27 cellular contexts compared by ENCODE assay signal in the genomic region with DNA sequence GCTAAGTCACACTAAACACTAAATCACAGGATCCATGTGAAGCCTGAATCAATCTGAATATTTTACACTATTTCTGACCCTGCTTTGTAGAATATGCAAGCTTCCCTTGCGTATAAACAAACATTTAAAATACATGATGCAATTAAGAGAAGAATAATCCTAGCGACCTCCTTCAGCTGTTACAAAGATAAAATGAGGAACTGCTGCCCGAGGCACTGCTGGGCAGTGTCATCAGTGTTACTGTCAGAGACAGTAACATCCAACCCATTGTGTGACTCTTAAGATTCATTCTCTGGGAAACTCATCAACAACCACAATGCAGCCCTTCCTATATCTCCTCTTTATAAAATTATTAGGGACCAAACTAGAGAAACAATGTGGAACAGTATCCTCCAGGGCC.
DNase-seq lines count a peak whose midpoint lies in the region; ATAC-seq, FAIRE-seq and TF ChIP-seq lines count a peak whose summit lies in the region.
"Had no signal": no experiment of that assay in that cellular context is flagged by ENCODE, and none has a peak within 500 bp of the region (broad histone marks: within the 10 kb centered on the region; RNA-seq: fewer than 3 reads in every experiment).

No MANE protein-coding gene starts in this region.

- H3K4me1 ChIP-seq in left ventricle myocardium inferior (peaks cover 45% of the 10 kb centered on the region), heart right ventricle (peaks cover 0 to 45% (median 6%) of the 10 kb centered on the region in 9 donors), GM12878 (ENCODE audit: control insufficient read depth, insufficient read depth, low read length) (no peaks in the 10 kb centered on the region), tibial nerve (peaks cover 0 to 12% (median 5%) of the 10 kb centered on the region in 4 donors)
- H3K4me1 ChIP-seq: testis had no signal

- TF ChIP-seq EP300 in GM12878 (IDR thresholded peaks at IDR 0.05; ENCODE audit: borderline replicate concordance in 1 of 2, control insufficient read depth in 1 of 2, low read depth in 2 of 2, low read length in 2 of 2): no peak
- TF ChIP-seq EP300 in tibial nerve (IDR thresholded peaks at IDR 0.05): no peak

- no peak overlapping the region for H3K9ac ChIP-seq in GM12878 (ENCODE audit: control insufficient read depth, insufficient read depth, low read length)

- POLR2A ChIA-PET in GM12878 (lab: Charles Lee): no interaction called here

- peak overlapping the region; percentile 57 for H3K27ac Mint-ChIP-seq in nephron progenitor cell
- H3K27ac Mint-ChIP-seq: activated naive CD8-positive, alpha-beta T cell; CD14-positive monocyte; effector memory CD8-positive, alpha-beta T cell; memory B cell; stimulated activated naive B cell treated with anti-CD40 and anti-IgM and Interleukin-4, amounts not matched to agents 10 μg/mL and 1 μg/mL and 100 μg/mL, for 72 hours had no signal

- H3K4me2 ChIP-seq in GM12878 (ENCODE audit: control insufficient read depth, insufficient read depth): no peak overlapping the region

- H4K20me1 ChIP-seq in GM12878 (ENCODE audit: control insufficient read depth, insufficient read depth): no peaks in the 10 kb centered on the region

- no peak overlapping the region for H3K4me3 Mint-ChIP-seq in nephron progenitor cell
- H3K4me3 Mint-ChIP-seq: activated naive CD8-positive, alpha-beta T cell; CD14-positive monocyte; effector memory CD8-positive, alpha-beta T cell; memory B cell; stimulated activated naive B cell treated with anti-CD40 and anti-IgM and Interleukin-4, amounts not matched to agents 10 μg/mL and 1 μg/mL and 100 μg/mL, for 72 hours had no signal

- RAD21 ChIA-PET in GM12878 (lab: Charles Lee; ENCODE audit: unreplicated experiment): no interaction called here

- H3K36me3 ChIP-seq in left ventricle myocardium inferior (no peaks in the 10 kb centered on the region), heart right ventricle (no peaks in the 10 kb centered on the region), GM12878 (ENCODE audit: control insufficient read depth in 2 of 2, insufficient read depth in 2 of 2, low read length in 1 of 2) (no peaks in the 10 kb centered on the region), tibial nerve (no peaks in the 10 kb centered on the region)
- H3K36me3 ChIP-seq: cardiac muscle cell had no signal

- peak overlapping the region; percentile 65 for H3K27ac ChIP-seq in left ventricle myocardium inferior (replicated peaks)
- H3K27ac ChIP-seq in heart right ventricle: peak overlapping the region in 4 of 10 donors; percentile 42 to 56 (median 52)
- H3K27ac ChIP-seq in GM12878 (ENCODE audit: control insufficient read depth, insufficient read depth): no peak overlapping the region
- peak overlapping the region; percentile 29 to 86 (median 62) for H3K27ac ChIP-seq in tibial nerve
- H3K27ac ChIP-seq: cardiac muscle cell, testis, VCaP had no signal

- DNase-seq in left ventricle myocardium inferior (no peak), heart right ventricle (no peak), GM12878 (ENCODE audit: low read depth, low spot score) (no peak), nephron progenitor cell (no peak), tibial nerve (ENCODE audit: low spot score in 2 of 2) (no peak), CD1c-positive myeloid dendritic cell (ENCODE audit: extremely low spot score) (no peak), DMS114 treated with DMSO at 0.1 percent for 48 hours (lab: John Stamatoyannopoulos, UW; ENCODE audit: unreplicated experiment) (no peak)
- DNase-seq: activated CD4-positive, alpha-beta T cell treated with anti-CD3 and anti-CD28 coated beads for 48 hours; activated CD8-positive, alpha-beta memory T cell treated with anti-CD3 and anti-CD28 coated beads for 24 hours; activated T-cell treated with anti-CD3 and anti-CD28 coated beads for 4 hours; cortex of kidney; DMS79 treated with DMSO at 0.1 percent for 48 hours; effector memory CD8-positive, alpha-beta T cell; GDM1; NCI-H1417; NCI-H2029 treated with DMSO at 0.1 percent for 48 hours; NCI-H524; Right ventricle myocardium superior; stimulated activated naive B cell treated with anti-CD40 and anti-IgM and Interleukin-4, amounts not matched to agents 10 μg/mL and 1 μg/mL and 100 μg/mL, for 72 hours; T-helper 9 cell; testis had no signal

- H3K4me1 Mint-ChIP-seq in nephron progenitor cell: peaks cover 13% of the 10 kb centered on the region
- H3K4me1 Mint-ChIP-seq: CD14-positive monocyte; memory B cell; stimulated activated naive B cell treated with anti-CD40 and anti-IgM and Interleukin-4, amounts not matched to agents 10 μg/mL and 1 μg/mL and 100 μg/mL, for 72 hours had no signal

- no peaks in the 10 kb centered on the region for H3K79me2 ChIP-seq in GM12878 (ENCODE audit: control insufficient read depth, insufficient read depth, low read length)

- no TSS peak for BruUV-seq in GM12878 (replicated peaks; lab: Mats Ljungman, UMichigan)

- no peak overlapping the region for H2AFZ ChIP-seq in GM12878 (ENCODE audit: control insufficient read depth, low read depth, low read length)

- intact Hi-C loops in left ventricle myocardium inferior (cut with micrococcal nuclease): loop anchor here (10.0 kb wide), 1 partner anchor 110 kb away; no protein-coding TSS in a partner anchor
- intact Hi-C loops in heart right ventricle (cut with DNase I): no loop called here
- intact Hi-C loops in GM12878 (cut with micrococcal nuclease; ENCODE audit: unreplicated experiment): no loop called here

- ATAC-seq in heart right ventricle (no peak), GM12878 (no peak), GM21529 (IDR thresholded peaks at IDR 0.05; ENCODE audit: unreplicated experiment) (no peak)
- ATAC-seq: effector memory CD8-positive, alpha-beta T cell; stimulated activated naive B cell treated with anti-CD40 and anti-IgM and Interleukin-4, amounts not matched to agents 10 μg/mL and 1 μg/mL and 100 μg/mL, for 72 hours had no signal

- SMC1A ChIA-PET in GM12878 (lab: Charles Lee; ENCODE audit: uncharacterized antibody, unreplicated experiment): interaction anchor here (1.0 kb wide), 1 partner anchor 913 kb away, joined by 3 read pairs; no protein-coding TSS in a partner anchor

- no peaks in the 10 kb centered on the region for H3K27me3 ChIP-seq in left ventricle myocardium inferior (ENCODE audit: low read depth)
- no peaks in the 10 kb centered on the region for H3K27me3 ChIP-seq in heart right ventricle
- no peaks in the 10 kb centered on the region; a peak in 1 of 4 replicates for H3K27me3 ChIP-seq in GM12878 (replicated peaks in 1 of 2; ENCODE audit: control insufficient read depth in 2 of 2, insufficient read depth in 2 of 2, low read length in 1 of 2)
- H3K27me3 ChIP-seq in tibial nerve: no peaks in the 10 kb centered on the region
- H3K27me3 ChIP-seq: cardiac muscle cell, testis had no signal

- no peaks in the 10 kb centered on the region for H3K9me3 Mint-ChIP-seq in nephron progenitor cell
- H3K9me3 Mint-ChIP-seq: effector memory CD8-positive, alpha-beta T cell; memory B cell; stimulated activated naive B cell treated with anti-CD40 and anti-IgM and Interleukin-4, amounts not matched to agents 10 μg/mL and 1 μg/mL and 100 μg/mL, for 72 hours had no signal

- H3K9me3 ChIP-seq in left ventricle myocardium inferior (replicated peaks): no peaks in the 10 kb centered on the region
- no peaks in the 10 kb centered on the region for H3K9me3 ChIP-seq in heart right ventricle
- H3K9me3 ChIP-seq in GM12878 (replicated peaks; ENCODE audit: control insufficient read depth, insufficient read depth, low read length): no peaks in the 10 kb centered on the region
- no peaks in the 10 kb centered on the region for H3K9me3 ChIP-seq in tibial nerve
- H3K9me3 ChIP-seq: testis had no signal

- no peaks in the 10 kb centered on the region for H3K36me3 Mint-ChIP-seq in nephron progenitor cell (ENCODE audit: low read depth)
- H3K36me3 Mint-ChIP-seq: activated naive CD8-positive, alpha-beta T cell; CD14-positive monocyte; memory B cell; stimulated activated naive B cell treated with anti-CD40 and anti-IgM and Interleukin-4, amounts not matched to agents 10 μg/mL and 1 μg/mL and 100 μg/mL, for 72 hours had no signal

- TF ChIP-seq CTCF in left ventricle myocardium inferior (IDR thresholded peaks at IDR 0.05; ENCODE audit: borderline replicate concordance): no peak
- TF ChIP-seq CTCF in heart right ventricle (IDR thresholded peaks at IDR 0.05): no peak
- no peak for TF ChIP-seq CTCF in GM12878 (IDR thresholded peaks at IDR 0.05 in 2 of 3, conservative IDR thresholded peaks at IDR 0.05 in 1 of 3; ENCODE audit: control insufficient read depth in 2 of 3, extremely low read depth in 1 of 3, insufficient read depth in 1 of 3, low read depth in 3 of 3, low read length in 3 of 3)
- no peak for TF ChIP-seq CTCF in nephron progenitor cell (IDR thresholded peaks at IDR 0.05)
- TF ChIP-seq CTCF in tibial nerve (IDR thresholded peaks at IDR 0.05): no peak

- no peak overlapping the region for H3K4me3 ChIP-seq in left ventricle myocardium inferior
- H3K4me3 ChIP-seq in heart right ventricle: no peak overlapping the region
- no peak overlapping the region for H3K4me3 ChIP-seq in GM12878
- no peak overlapping the region for H3K4me3 ChIP-seq in tibial nerve
- H3K4me3 ChIP-seq: cardiac muscle cell, testis had no signal

- no peak for FAIRE-seq in GM12878 (lab: Jason Lieb, UNC)

- 82 to 89% methylated on average over 3 of the region's 3 CpGs for WGBS in heart right ventricle, 2 donors
- WGBS in GM12878 (ENCODE audit: insufficient coverage, insufficient replicate concordance, low lambda C conversion rate, missing lambda C conversion rate): 35% methylated on average over 3 of the region's 3 CpGs
- 77 to 83% methylated on average over 3 of the region's 3 CpGs for WGBS in tibial nerve, 2 donors

- in situ Hi-C loops in GM12878 (cut with MboI): no loop called here

- TF ChIP-seq POLR2A in GM12878 (IDR thresholded peaks at IDR 0.05; ENCODE audit: low read depth, low read length) (no peak), tibial nerve (IDR thresholded peaks at IDR 0.05) (no peak)

- TF ChIP-seq RAD21 in GM12878 (IDR thresholded peaks at IDR 0.05; ENCODE audit: insufficient read depth, low read depth, low read length): no peak

- H3K27me3 Mint-ChIP-seq in nephron progenitor cell (ENCODE audit: low read depth, poor library complexity): no peaks in the 10 kb centered on the region
- H3K27me3 Mint-ChIP-seq: stimulated activated naive B cell treated with anti-CD40 and anti-IgM and Interleukin-4, amounts not matched to agents 10 μg/mL and 1 μg/mL and 100 μg/mL, for 72 hours had no signal

- CTCF ChIA-PET in GM12878 (lab: Yijun Ruan, JAX): interaction anchor here (0.6 kb wide), 1 partner anchor 18 kb away, joined by 4 read pairs; no protein-coding TSS in a partner anchor

TF ChIP-seq in GM12878, 131 proteins besides CTCF, POLR2A, EP300 and RAD21 (continues in another document):
- TF ChIP-seq, protein P1, sequence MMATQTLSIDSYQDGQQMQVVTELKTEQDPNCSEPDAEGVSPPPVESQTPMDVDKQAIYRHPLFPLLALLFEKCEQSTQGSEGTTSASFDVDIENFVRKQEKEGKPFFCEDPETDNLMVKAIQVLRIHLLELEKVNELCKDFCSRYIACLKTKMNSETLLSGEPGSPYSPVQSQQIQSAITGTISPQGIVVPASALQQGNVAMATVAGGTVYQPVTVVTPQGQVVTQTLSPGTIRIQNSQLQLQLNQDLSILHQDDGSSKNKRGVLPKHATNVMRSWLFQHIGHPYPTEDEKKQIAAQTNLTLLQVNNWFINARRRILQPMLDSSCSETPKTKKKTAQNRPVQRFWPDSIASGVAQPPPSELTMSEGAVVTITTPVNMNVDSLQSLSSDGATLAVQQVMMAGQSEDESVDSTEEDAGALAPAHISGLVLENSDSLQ (IDR thresholded peaks at IDR 0.05): no peak
